In the genomic region with DNA sequence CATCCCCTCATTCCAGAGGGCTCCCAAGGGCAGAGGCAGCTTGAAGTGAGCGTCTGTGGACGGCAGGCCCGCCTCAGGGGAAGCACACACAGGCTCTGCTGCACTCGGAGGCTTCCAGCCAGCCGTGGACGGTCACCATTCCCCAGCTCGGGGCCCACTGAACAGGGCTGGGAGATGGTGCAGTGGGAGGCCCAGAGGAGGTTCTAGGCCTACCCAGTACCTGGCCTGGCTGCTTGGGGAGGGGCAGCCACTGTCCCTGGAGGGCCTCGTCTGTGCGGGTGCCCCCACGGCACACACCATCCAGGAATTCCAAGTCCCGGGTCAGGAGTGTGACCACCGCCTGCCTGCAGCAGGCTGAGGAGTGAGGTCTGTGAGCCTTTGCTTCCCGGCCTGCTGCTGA, we compare ENCODE assay signal across 1 cellular context.
TF ChIP-seq lines count a peak whose summit lies in the region.

No MANE protein-coding gene starts in this region.

TF ChIP-seq in HEK293, 187 proteins besides CTCF, POLR2A, EP300 and RAD21 (continued from another document):
- TF ChIP-seq ZBTB10 (tag by site-specific recombination; IDR thresholded peaks at IDR 0.05) (no peak), ZFP69B (tag by site-specific recombination; IDR thresholded peaks at IDR 0.05) (0 out of 2 replicates have a peak, but pooled peaks have one; percentile 14), MEIS1 (CRISPR knock-in tag; IDR thresholded peaks at IDR 0.05; ENCODE audit: borderline replicate concordance) (no peak), ZNF510 (tag by site-specific recombination; IDR thresholded peaks at IDR 0.05; ENCODE audit: insufficient replicate concordance) (no peak)
